ENCODE assay signal across 21 cellular contexts in genomic region chr14:99506269-99506668, GRCh38.
"Had no signal": no experiment of that assay in that cellular context is flagged by ENCODE, and none has a peak within 500 bp of the region (broad histone marks: within the 10 kb centered on the region; RNA-seq: fewer than 3 reads in every experiment).

No MANE protein-coding gene starts in this region.

- H3K27ac ChIP-seq: cardiac muscle cell, lower lobe of right lung, neutrophil, pancreas, right lobe of liver, stomach had no signal

- H3K4me3 ChIP-seq: cardiac muscle cell, dorsolateral prefrontal cortex, lower lobe of right lung, pancreas, right lobe of liver, stomach had no signal

- H3K27me3 ChIP-seq: cardiac muscle cell, dorsolateral prefrontal cortex, neutrophil, pancreas, right lobe of liver, stomach had no signal

- H3K27ac Mint-ChIP-seq: activated CD4-positive, alpha-beta T cell treated with anti-CD3 and anti-CD28 coated beads, Interleukin-2, amount 10 ng/mL, durations not matched to agents 24 days and 14 days; activated CD8-positive, alpha-beta T cell treated with anti-CD3 and anti-CD28 coated beads, Interleukin-2, amount 10 ng/mL, durations not matched to agents 7 days and 5 days; T-cell had no signal

- DNase-seq: activated CD4-positive, alpha-beta T cell treated with anti-CD3 and anti-CD28 coated beads, Interleukin-2, amount 10 ng/mL, durations not matched to agents 24 days and 14 days; activated CD4-positive, CD25-positive, alpha-beta regulatory T cell; activated CD8-positive, alpha-beta memory T cell treated with anti-CD3 and anti-CD28 coated beads, Interleukin-2, amount 50 U/mL, for 4 hours; activated CD8-positive, alpha-beta T cell treated with anti-CD3 and anti-CD28 coated beads, Interleukin-2, amount 10 ng/mL, durations not matched to agents 7 days and 5 days; activated gamma-delta T cell treated with Interleukin-2 at 50 U/mL for 16 hours; amniotic stem cell; dorsolateral prefrontal cortex; lower lobe of right lung; naive thymus-derived CD8-positive, alpha-beta T cell; pancreas; right lobe of liver; small intestine; stimulated activated CD4-positive, alpha-beta T cell treated with anti-CD3 and anti-CD28 coated beads, Interleukin-15, amount 100 ng/mL, for 24 hours; stimulated activated CD4-positive, alpha-beta T cell treated with anti-CD3 and anti-CD28 coated beads, Interleukin-2, amount 100 ng/mL, for 48 hours; stomach; T-cell; T-helper 9 cell; trophoblast cell had no signal

- H3K9me3 ChIP-seq: lower lobe of right lung, neutrophil, pancreas, right lobe of liver, stomach had no signal

- ATAC-seq: activated CD8-positive, alpha-beta T cell treated with anti-CD3 and anti-CD28 coated beads, Interleukin-2, amount 10 ng/mL, durations not matched to agents 7 days and 5 days; activated naive CD4-positive, alpha-beta T cell treated with anti-CD3 and anti-CD28 coated beads, Interleukin-2, amount 50 U/mL, for 72 hours; lower lobe of right lung; naive thymus-derived CD8-positive, alpha-beta T cell; pancreas; T-cell had no signal

- H3K4me1 Mint-ChIP-seq: activated CD4-positive, alpha-beta T cell treated with anti-CD3 and anti-CD28 coated beads, Interleukin-2, amount 10 ng/mL, durations not matched to agents 24 days and 14 days; T-cell had no signal

- H3K4me3 Mint-ChIP-seq: activated CD4-positive, alpha-beta T cell treated with anti-CD3 and anti-CD28 coated beads, Interleukin-2, amount 10 ng/mL, durations not matched to agents 24 days and 14 days; activated CD8-positive, alpha-beta T cell treated with anti-CD3 and anti-CD28 coated beads, Interleukin-2, amount 10 ng/mL, durations not matched to agents 7 days and 5 days; naive thymus-derived CD8-positive, alpha-beta T cell; T-cell had no signal

- H3K9me3 Mint-ChIP-seq: activated CD4-positive, alpha-beta T cell treated with anti-CD3 and anti-CD28 coated beads, Interleukin-2, amount 10 ng/mL, durations not matched to agents 24 days and 14 days; activated naive CD4-positive, alpha-beta T cell treated with anti-CD3 and anti-CD28 coated beads, Interleukin-2, amount 50 U/mL, for 72 hours; naive thymus-derived CD8-positive, alpha-beta T cell; T-cell had no signal

- H3K4me1 ChIP-seq: lower lobe of right lung had no signal

- H3K27me3 Mint-ChIP-seq: activated CD4-positive, alpha-beta T cell treated with anti-CD3 and anti-CD28 coated beads, Interleukin-2, amount 10 ng/mL, durations not matched to agents 24 days and 14 days; naive thymus-derived CD8-positive, alpha-beta T cell; T-cell had no signal
